In genomic region chr4:147542229-147542990, GRCh38 we compare ENCODE assay signal across 20 cellular contexts.
DNase-seq lines count a peak whose midpoint lies in the region; ATAC-seq and TF ChIP-seq lines count a peak whose summit lies in the region.
"Had no signal": no experiment of that assay in that cellular context is flagged by ENCODE, and none has a peak within 500 bp of the region (broad histone marks: within the 10 kb centered on the region; RNA-seq: fewer than 3 reads in every experiment).

No MANE protein-coding gene starts in this region.

- TF ChIP-seq CTCF in Calu3 (IDR thresholded peaks at IDR 0.05; ENCODE audit: unreplicated experiment) (no peak), breast epithelium (IDR thresholded peaks at IDR 0.05) (no peak), nephron (IDR thresholded peaks at IDR 0.05; ENCODE audit: unreplicated experiment in 3 of 3) (no peak), omental fat pad (IDR thresholded peaks at IDR 0.05) (no peak)

- H3K9me3 ChIP-seq in breast epithelium (no peaks in the 10 kb centered on the region), T-helper 17 cell (ENCODE audit: control insufficient read depth, low read length, poor library complexity, severe bottlenecking) (no peaks in the 10 kb centered on the region)
- H3K9me3 ChIP-seq: mucosa of descending colon, Peyer's patch had no signal

- no peaks in the 10 kb centered on the region for H3K4me1 Mint-ChIP-seq in Calu3 (ENCODE audit: low read depth, unreplicated experiment)
- H3K4me1 Mint-ChIP-seq in nephron = no peaks in the 10 kb centered on the region
- peaks cover 4% of the 10 kb centered on the region for H3K4me1 Mint-ChIP-seq in T-helper 17 cell
- H3K4me1 Mint-ChIP-seq: immature natural killer cell had no signal

- no peak for DNase-seq in Calu3
- DNase-seq in M059J (ENCODE audit: low read depth) = peak; percentile 69
- DNase-seq in breast epithelium (ENCODE audit: low spot score in 2 of 2) = no peak
- no peak for DNase-seq in substantia nigra (lab: John Stamatoyannopoulos, UW)
- no peak for DNase-seq in T-helper 17 cell
- DNase-seq in omental fat pad (ENCODE audit: low spot score) = no peak
- DNase-seq: activated CD4-positive, alpha-beta T cell treated with anti-CD3 and anti-CD28 coated beads, Interleukin-2, amount 50 U/mL, for 4 hours; dermis blood vessel endothelial cell; immature natural killer cell; left ventricle myocardium superior; mucosa of descending colon; MV-4-11; NCI-H2227 treated with DMSO at 0.1 percent for 48 hours; NCI-H774; Peyer's patch had no signal

- TF ChIP-seq POLR2A in breast epithelium (IDR thresholded peaks at IDR 0.05) = no peak

- H3K4me1 ChIP-seq in breast epithelium = no peaks in the 10 kb centered on the region
- H3K4me1 ChIP-seq: Peyer's patch had no signal

- H3K36me3 ChIP-seq in breast epithelium = no peaks in the 10 kb centered on the region
- H3K36me3 ChIP-seq: Peyer's patch had no signal

- H3K36me3 Mint-ChIP-seq in Calu3 (ENCODE audit: insufficient read depth, unreplicated experiment) = no peaks in the 10 kb centered on the region
- H3K36me3 Mint-ChIP-seq in nephron (ENCODE audit: low read depth) = peaks cover 57% of the 10 kb centered on the region
- H3K36me3 Mint-ChIP-seq in T-helper 17 cell (ENCODE audit: low read depth) = peaks cover 4% of the 10 kb centered on the region
- H3K36me3 Mint-ChIP-seq: immature natural killer cell had no signal

- H3K27me3 Mint-ChIP-seq in Calu3 (ENCODE audit: unreplicated experiment) (no peaks in the 10 kb centered on the region), nephron (ENCODE audit: low read depth) (no peaks in the 10 kb centered on the region), T-helper 17 cell (peaks cover 53% of the 10 kb centered on the region)

- no TSS peak for BruUV-seq in Calu3 (replicated peaks; lab: Mats Ljungman, UMichigan)

- CTCF ChIA-PET in Calu3 (lab: Charles Lee) = no interaction called here

- intact Hi-C loops in Calu3 (cut with micrococcal nuclease; ENCODE audit: unreplicated experiment) (no loop called here), breast epithelium (cut with DNase I; ENCODE audit: low total_unique reads) (no loop called here)

- H3K27ac ChIP-seq in breast epithelium = peak overlapping the region in 1 of 2 donors; percentile 71
- H3K27ac ChIP-seq in substantia nigra (ENCODE audit: low read depth, low read length, poor library complexity, severe bottlenecking) = no peak overlapping the region
- H3K27ac ChIP-seq: C4-2B, hepatocyte, Peyer's patch had no signal

- ATAC-seq in HG03457 (IDR thresholded peaks at IDR 0.05; ENCODE audit: unreplicated experiment) (no peak), T-helper 17 cell (no peak), omental fat pad (ENCODE audit: low FRiP score) (no peak)
- ATAC-seq: left ventricle myocardium superior, mucosa of descending colon had no signal

- H3K4me3 ChIP-seq in breast epithelium = peak overlapping the region in 2 of 3 donors; percentile 26 to 51
- H3K4me3 ChIP-seq: hepatocyte, mucosa of descending colon, Peyer's patch had no signal

- no peak overlapping the region for H3K27ac Mint-ChIP-seq in Calu3 (ENCODE audit: unreplicated experiment)
- peak overlapping the region in 2 of 3 experiments; percentile 15 to 18 for H3K27ac Mint-ChIP-seq in nephron
- no peak overlapping the region for H3K27ac Mint-ChIP-seq in T-helper 17 cell
- H3K27ac Mint-ChIP-seq: immature natural killer cell; T-helper 2 cell treated with Interferon-gamma antibody and Interleukin-4, amounts not matched to agents 5 μg/mL and 100 μg/mL, for 36 hours had no signal

- H3K9me3 Mint-ChIP-seq in Calu3 (ENCODE audit: low read depth, unreplicated experiment) (no peaks in the 10 kb centered on the region), nephron (no peaks in the 10 kb centered on the region)
- H3K9me3 Mint-ChIP-seq: T-helper 2 cell treated with Interferon-gamma antibody and Interleukin-4, amounts not matched to agents 5 μg/mL and 100 μg/mL, for 36 hours had no signal

- H3K27me3 ChIP-seq in breast epithelium = no peaks in the 10 kb centered on the region
- H3K27me3 ChIP-seq: hepatocyte, Peyer's patch had no signal

- H3K4me3 Mint-ChIP-seq in Calu3 (ENCODE audit: low read depth, unreplicated experiment) (peak overlapping the region; percentile 22), nephron (no peak overlapping the region), T-helper 17 cell (no peak overlapping the region)
- H3K4me3 Mint-ChIP-seq: immature natural killer cell; T-helper 2 cell treated with Interferon-gamma antibody and Interleukin-4, amounts not matched to agents 5 μg/mL and 100 μg/mL, for 36 hours had no signal

Comparison
In these comparisons a context has a peak if more than half of its experiments do, and no peak if none do; other contexts are left out.
1. H3K27ac Mint-ChIP-seq: peak in nephron (2 of 3); none in Calu3 (single experiment) and T-helper 17 cell (single experiment).